In the genomic region with DNA sequence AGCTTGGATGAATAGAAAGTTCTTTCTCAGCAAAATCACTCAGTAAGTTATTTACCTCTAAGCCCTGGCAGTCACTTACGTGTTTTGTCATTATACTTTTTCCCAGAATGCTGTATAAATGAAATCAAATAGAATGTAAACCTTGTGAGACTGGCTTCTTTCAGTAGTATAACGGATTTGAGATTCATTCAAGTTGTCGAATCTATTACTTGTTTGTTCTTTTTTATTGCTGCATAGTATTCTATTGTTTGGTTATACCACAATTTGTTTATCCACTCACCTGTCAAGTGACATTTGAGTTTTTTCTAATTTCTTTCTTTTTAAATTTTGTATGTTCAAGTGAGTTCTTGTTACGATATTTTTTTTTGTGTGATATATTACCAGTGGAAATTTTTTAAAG, we compare ENCODE assay signal across 6 cellular contexts.
"Had no signal": no experiment of that assay in that cellular context is flagged by ENCODE, and none has a peak within 500 bp of the region (broad histone marks: within the 10 kb centered on the region; RNA-seq: fewer than 3 reads in every experiment).

No MANE protein-coding gene starts in this region.

- H3K4me2 ChIP-seq: KMS-11 had no signal

- H3K9ac ChIP-seq: KMS-11 had no signal

- FAIRE-seq: HepG2, HTR-8/SVneo had no signal

- DNase-seq: IMR-90, KG1 had no signal

- H3K27ac ChIP-seq: HL-60, KMS-11 had no signal
